ENCODE assay signal across 8 cellular contexts in genomic region chrX:48539345-48540014, GRCh38. TPM values are rescaled to one million over a fixed set of nuclear protein-coding genes. Genes with fewer than 3 reads are reported as not detected.
DNase-seq lines count a peak whose midpoint lies in the region; ATAC-seq and TF ChIP-seq lines count a peak whose summit lies in the region.

A gene with protein sequence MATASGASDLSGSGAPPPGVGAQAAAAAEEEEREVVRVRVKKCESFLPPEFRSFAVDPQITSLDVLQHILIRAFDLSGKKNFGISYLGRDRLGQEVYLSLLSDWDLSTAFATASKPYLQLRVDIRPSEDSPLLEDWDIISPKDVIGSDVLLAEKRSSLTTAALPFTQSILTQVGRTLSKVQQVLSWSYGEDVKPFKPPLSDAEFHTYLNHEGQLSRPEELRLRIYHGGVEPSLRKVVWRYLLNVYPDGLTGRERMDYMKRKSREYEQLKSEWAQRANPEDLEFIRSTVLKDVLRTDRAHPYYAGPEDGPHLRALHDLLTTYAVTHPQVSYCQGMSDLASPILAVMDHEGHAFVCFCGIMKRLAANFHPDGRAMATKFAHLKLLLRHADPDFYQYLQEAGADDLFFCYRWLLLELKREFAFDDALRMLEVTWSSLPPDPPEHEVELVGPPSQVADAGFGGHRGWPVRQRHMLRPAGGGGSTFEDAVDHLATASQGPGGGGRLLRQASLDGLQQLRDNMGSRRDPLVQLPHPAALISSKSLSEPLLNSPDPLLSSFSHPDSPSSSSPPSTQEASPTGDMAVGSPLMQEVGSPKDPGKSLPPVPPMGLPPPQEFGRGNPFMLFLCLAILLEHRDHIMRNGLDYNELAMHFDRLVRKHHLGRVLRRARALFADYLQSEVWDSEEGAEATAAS (plus strand): TSS chrX:48539714. CDS start chrX:48539798, 84 bp downstream.

- H3K36me3 ChIP-seq in mucosa of descending colon (ENCODE audit: low read depth) = no peaks in the 10 kb centered on the region

- H3K27ac Mint-ChIP-seq in IgD-negative memory B cell = peak within 1 kb of the TSS; percentile 91 to 95 (median 95)

- peak within 1 kb of the TSS; percentile 88 to 96 (median 92) for H3K4me3 Mint-ChIP-seq in IgD-negative memory B cell

- no peaks in the 10 kb centered on the region for H3K9me3 ChIP-seq in mucosa of descending colon

- no peaks in the 10 kb centered on the region for H3K4me1 ChIP-seq in mucosa of descending colon (ENCODE audit: low read depth)

- TF ChIP-seq CTCF in epithelial cell of esophagus (IDR thresholded peaks at IDR 0.05; ENCODE audit: insufficient read depth, low read depth, low read length, missing control alignments) = peak; percentile 22
- TF ChIP-seq CTCF in mucosa of descending colon (IDR thresholded peaks at IDR 0.05) = no peak

- no peaks in the 10 kb centered on the region for H3K9me3 Mint-ChIP-seq in IgD-negative memory B cell

- peak; percentile 79 for ATAC-seq in GM21526 (IDR thresholded peaks at IDR 0.05; ENCODE audit: low FRiP score, unreplicated experiment)
- peak; percentile 94 for ATAC-seq in mucosa of descending colon

- DNase-seq in DMS 273 treated with DMSO at 0.1 percent for 48 hours (lab: John Stamatoyannopoulos, UW) = peak; percentile 95
- DNase-seq in OCI-M1 (lab: John Stamatoyannopoulos, UW) = peak; percentile 98
- peak; percentile 92 for DNase-seq in activated T-cell treated with anti-CD3 and anti-CD28 coated beads for 4 hours
- DNase-seq in epithelial cell of esophagus (ENCODE audit: low read depth) = peak; percentile 97
- peak; percentile 96 to 98 (median 98) for DNase-seq in mucosa of descending colon
- peak; percentile 92 for DNase-seq in stimulated activated CD8-positive, alpha-beta memory T cell treated with anti-CD3 and anti-CD28 coated beads, Interleukin-4, amount 100 ng/mL, for 24 hours (ENCODE audit: low read depth)

- no peaks in the 10 kb centered on the region for H3K36me3 Mint-ChIP-seq in IgD-negative memory B cell

- H3K4me3 ChIP-seq in epithelial cell of esophagus (ENCODE audit: low read length) = peak within 1 kb of the TSS; percentile 72
- H3K4me3 ChIP-seq in mucosa of descending colon = peak within 1 kb of the TSS; percentile 19

- peaks cover 3 to 17% (median 10%) of the 10 kb centered on the region in 3 donors for H3K4me1 Mint-ChIP-seq in IgD-negative memory B cell

- intact Hi-C loops in mucosa of descending colon (cut with DNase I, micrococcal nuclease) = no loop called here

- peaks cover 1% of the 10 kb centered on the region for H3K27me3 Mint-ChIP-seq in IgD-negative memory B cell

RNA-seq across cellular contexts. Expression of the gene that starts here (rescaled TPM):
- polyA plus RNA-seq in IgD-negative memory B cell = 22.8 TPM
- total RNA-seq in mucosa of descending colon = 10 to 100 TPM in 2 of 3 donors, 1 to 10 TPM in 1; 8.6 to 14.6 (median 11.6) TPM

Comparison
In these comparisons a context has a peak if more than half of its experiments do, and no peak if none do; other contexts are left out.
1. Peak in every context shown above with its lines: DNase-seq, ATAC-seq and H3K4me3 ChIP-seq.